Comparison of ENCODE assay signal across 1 cellular context in the genomic region with DNA sequence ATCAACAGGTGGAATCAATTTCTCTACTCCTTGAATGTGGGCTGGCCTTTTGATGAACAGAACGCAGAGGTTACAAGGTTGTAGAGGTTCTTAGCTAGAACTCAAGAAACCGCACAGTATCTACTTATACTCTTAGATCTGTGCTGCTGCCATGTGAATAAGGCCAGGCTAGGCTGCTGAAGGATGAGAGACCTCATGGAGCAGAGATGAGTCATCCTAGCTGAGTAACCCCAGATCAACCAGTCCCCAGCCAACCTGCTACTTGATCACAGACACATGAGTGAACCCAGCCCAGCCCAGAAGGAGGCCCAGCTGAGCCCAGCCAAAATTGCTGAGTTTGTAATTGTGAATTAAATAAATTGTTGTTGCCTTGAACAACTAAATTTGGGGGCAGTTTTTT.
TF ChIP-seq lines count a peak whose summit lies in the region.

No MANE protein-coding gene starts in this region.

TF ChIP-seq in HepG2, 621 proteins besides CTCF, POLR2A, EP300 and RAD21 (continued from another document):
- TF ChIP-seq, protein P1, sequence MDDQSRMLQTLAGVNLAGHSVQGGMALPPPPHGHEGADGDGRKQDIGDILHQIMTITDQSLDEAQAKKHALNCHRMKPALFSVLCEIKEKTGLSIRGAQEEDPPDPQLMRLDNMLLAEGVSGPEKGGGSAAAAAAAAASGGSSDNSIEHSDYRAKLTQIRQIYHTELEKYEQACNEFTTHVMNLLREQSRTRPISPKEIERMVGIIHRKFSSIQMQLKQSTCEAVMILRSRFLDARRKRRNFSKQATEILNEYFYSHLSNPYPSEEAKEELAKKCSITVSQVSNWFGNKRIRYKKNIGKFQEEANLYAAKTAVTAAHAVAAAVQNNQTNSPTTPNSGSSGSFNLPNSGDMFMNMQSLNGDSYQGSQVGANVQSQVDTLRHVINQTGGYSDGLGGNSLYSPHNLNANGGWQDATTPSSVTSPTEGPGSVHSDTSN (CRISPR knock-in tag; IDR thresholded peaks at IDR 0.05; ENCODE audit: borderline replicate concordance): no peak
- no peak for TF ChIP-seq SIN3A (IDR thresholded peaks at IDR 0.05; ENCODE audit: borderline replicate concordance, low read depth, low read length)
- no peak for TF ChIP-seq HNRNPLL (IDR thresholded peaks at IDR 0.05; ENCODE audit: low read depth, low read length, poor library complexity, severe bottlenecking)
- TF ChIP-seq ZNF333 (CRISPR knock-in tag; IDR thresholded peaks at IDR 0.05; ENCODE audit: borderline replicate concordance): peak; percentile 99
- TF ChIP-seq, protein P2, sequence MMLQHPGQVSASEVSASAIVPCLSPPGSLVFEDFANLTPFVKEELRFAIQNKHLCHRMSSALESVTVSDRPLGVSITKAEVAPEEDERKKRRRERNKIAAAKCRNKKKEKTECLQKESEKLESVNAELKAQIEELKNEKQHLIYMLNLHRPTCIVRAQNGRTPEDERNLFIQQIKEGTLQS (CRISPR knock-in tag; IDR thresholded peaks at IDR 0.05): peak; percentile 49; the same call in 1 of the 2 replicates
- peak; percentile 52 for TF ChIP-seq FOSL1 (CRISPR knock-in tag; IDR thresholded peaks at IDR 0.05; ENCODE audit: borderline replicate concordance)
- no peak for TF ChIP-seq HOXA7 (CRISPR knock-in tag; IDR thresholded peaks at IDR 0.05)
- no peak for TF ChIP-seq CBX2 (IDR thresholded peaks at IDR 0.05; ENCODE audit: low read depth, low read length)
- no peak for TF ChIP-seq CBX2 (CRISPR knock-in tag; IDR thresholded peaks at IDR 0.05; ENCODE audit: low read depth)
- peak; percentile 54; the same call in 1 of the 2 replicates for TF ChIP-seq ZNF12 (CRISPR knock-in tag; IDR thresholded peaks at IDR 0.05)
- TF ChIP-seq POLR2AphosphoS2 (IDR thresholded peaks at IDR 0.05; ENCODE audit: low read depth, low read length): no peak
- TF ChIP-seq, protein P3, sequence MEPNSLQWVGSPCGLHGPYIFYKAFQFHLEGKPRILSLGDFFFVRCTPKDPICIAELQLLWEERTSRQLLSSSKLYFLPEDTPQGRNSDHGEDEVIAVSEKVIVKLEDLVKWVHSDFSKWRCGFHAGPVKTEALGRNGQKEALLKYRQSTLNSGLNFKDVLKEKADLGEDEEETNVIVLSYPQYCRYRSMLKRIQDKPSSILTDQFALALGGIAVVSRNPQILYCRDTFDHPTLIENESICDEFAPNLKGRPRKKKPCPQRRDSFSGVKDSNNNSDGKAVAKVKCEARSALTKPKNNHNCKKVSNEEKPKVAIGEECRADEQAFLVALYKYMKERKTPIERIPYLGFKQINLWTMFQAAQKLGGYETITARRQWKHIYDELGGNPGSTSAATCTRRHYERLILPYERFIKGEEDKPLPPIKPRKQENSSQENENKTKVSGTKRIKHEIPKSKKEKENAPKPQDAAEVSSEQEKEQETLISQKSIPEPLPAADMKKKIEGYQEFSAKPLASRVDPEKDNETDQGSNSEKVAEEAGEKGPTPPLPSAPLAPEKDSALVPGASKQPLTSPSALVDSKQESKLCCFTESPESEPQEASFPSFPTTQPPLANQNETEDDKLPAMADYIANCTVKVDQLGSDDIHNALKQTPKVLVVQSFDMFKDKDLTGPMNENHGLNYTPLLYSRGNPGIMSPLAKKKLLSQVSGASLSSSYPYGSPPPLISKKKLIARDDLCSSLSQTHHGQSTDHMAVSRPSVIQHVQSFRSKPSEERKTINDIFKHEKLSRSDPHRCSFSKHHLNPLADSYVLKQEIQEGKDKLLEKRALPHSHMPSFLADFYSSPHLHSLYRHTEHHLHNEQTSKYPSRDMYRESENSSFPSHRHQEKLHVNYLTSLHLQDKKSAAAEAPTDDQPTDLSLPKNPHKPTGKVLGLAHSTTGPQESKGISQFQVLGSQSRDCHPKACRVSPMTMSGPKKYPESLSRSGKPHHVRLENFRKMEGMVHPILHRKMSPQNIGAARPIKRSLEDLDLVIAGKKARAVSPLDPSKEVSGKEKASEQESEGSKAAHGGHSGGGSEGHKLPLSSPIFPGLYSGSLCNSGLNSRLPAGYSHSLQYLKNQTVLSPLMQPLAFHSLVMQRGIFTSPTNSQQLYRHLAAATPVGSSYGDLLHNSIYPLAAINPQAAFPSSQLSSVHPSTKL (CRISPR knock-in tag; IDR thresholded peaks at IDR 0.05): no peak
- TF ChIP-seq KAT7 (CRISPR knock-in tag; IDR thresholded peaks at IDR 0.05; ENCODE audit: borderline replicate concordance): no peak
- no peak for TF ChIP-seq ARNT2 (CRISPR knock-in tag; IDR thresholded peaks at IDR 0.05; ENCODE audit: low read depth)
- TF ChIP-seq TP53 (CRISPR knock-in tag; conservative IDR thresholded peaks at IDR 0.05): no peak
- TF ChIP-seq FOSL2 (CRISPR knock-in tag; IDR thresholded peaks at IDR 0.05): peak; percentile 86
- TF ChIP-seq MAFK (conservative IDR thresholded peaks at IDR 0.05 in 1 of 2, IDR thresholded peaks at IDR 0.05 in 1 of 2; ENCODE audit: low read length in 2 of 2): peak; percentile 56 to 68
- TF ChIP-seq ADNP (CRISPR knock-in tag; IDR thresholded peaks at IDR 0.05): no peak
